In genomic region chr20:8964944-8965562, GRCh38 we compare ENCODE assay signal across 22 cellular contexts.
DNase-seq lines count a peak whose midpoint lies in the region; ATAC-seq and TF ChIP-seq lines count a peak whose summit lies in the region.
"Had no signal": no experiment of that assay in that cellular context is flagged by ENCODE, and none has a peak within 500 bp of the region (broad histone marks: within the 10 kb centered on the region; RNA-seq: fewer than 3 reads in every experiment).

No MANE protein-coding gene starts in this region.

- no peak overlapping the region for H3K9ac ChIP-seq in Loucy (ENCODE audit: low read depth, low read length, poor library complexity, severe bottlenecking)
- H3K9ac ChIP-seq in PC-3 (ENCODE audit: low read length), result no peak overlapping the region
- H3K9ac ChIP-seq: GM23248 had no signal

- H3K36me3 ChIP-seq in Loucy (ENCODE audit: insufficient read depth, low read length) (no peaks in the 10 kb centered on the region), PC-3 (ENCODE audit: low read depth, low read length) (no peaks in the 10 kb centered on the region), heart right ventricle (no peaks in the 10 kb centered on the region), esophagus squamous epithelium (no peaks in the 10 kb centered on the region)
- H3K36me3 ChIP-seq: HAP-1, SJCRH30 had no signal

- H2AFZ ChIP-seq in Loucy (ENCODE audit: low read length) (no peak overlapping the region), PC-3 (ENCODE audit: low read length) (peak overlapping the region; percentile 44; the same call in 1 of the 2 replicates)
- H2AFZ ChIP-seq: GM23248 had no signal

- POLR2A ChIA-PET in PC-3 (lab: Charles Lee; ENCODE audit: unreplicated experiment), result interaction anchor here (0.6 kb wide), 1 partner anchor 136 kb away, joined by 15 read pairs; no protein-coding TSS in a partner anchor

- no peaks in the 10 kb centered on the region for H3K79me2 ChIP-seq in Loucy (ENCODE audit: insufficient read depth, low read length)
- no peaks in the 10 kb centered on the region for H3K79me2 ChIP-seq in PC-3 (ENCODE audit: low read length)

- H3K9me3 Mint-ChIP-seq in nephron progenitor cell, result peaks cover 19% of the 10 kb centered on the region

- H3K27me3 ChIP-seq in Loucy (ENCODE audit: insufficient read depth, low read length, poor library complexity, severe bottlenecking) (no peaks in the 10 kb centered on the region), PC-3 (ENCODE audit: low read length) (no peaks in the 10 kb centered on the region), heart right ventricle (no peaks in the 10 kb centered on the region), esophagus squamous epithelium (no peaks in the 10 kb centered on the region)
- H3K27me3 ChIP-seq: SJCRH30 had no signal

- H4K20me1 ChIP-seq in Loucy (ENCODE audit: insufficient read depth, low read length, poor library complexity, severe bottlenecking) (no peaks in the 10 kb centered on the region), PC-3 (ENCODE audit: low read length) (no peaks in the 10 kb centered on the region)

- TF ChIP-seq POLR2A in esophagus squamous epithelium (IDR thresholded peaks at IDR 0.05), result no peak

- H3K4me3 Mint-ChIP-seq in nephron progenitor cell, result no peak overlapping the region
- H3K4me3 Mint-ChIP-seq: CD4-positive, CD25-positive, alpha-beta regulatory T cell had no signal

- intact Hi-C loops in PC-3 (cut with micrococcal nuclease), result no loop called here
- intact Hi-C loops in heart right ventricle (cut with DNase I), result loop anchor here in 1 of 10 donors (5.0 kb wide), 1 partner anchor 387 kb away; no protein-coding TSS in a partner anchor
- intact Hi-C loops in esophagus squamous epithelium (cut with DNase I), result no loop called here

- DNase-seq in PC-3, result peak; percentile 51
- DNase-seq in heart right ventricle, result no peak
- DNase-seq in nephron progenitor cell, result no peak
- no peak for DNase-seq in NCI-H1092 (lab: John Stamatoyannopoulos, UW)
- DNase-seq in esophagus squamous epithelium (lab: John Stamatoyannopoulos, UW), result no peak
- DNase-seq in stimulated activated CD4-positive, alpha-beta T cell treated with anti-CD3 and anti-CD28 coated beads, Interleukin-2, amount 100 ng/mL, for 48 hours, result no peak
- DNase-seq: CD4-positive, CD25-positive, alpha-beta regulatory T cell; DMS79; GM23248; Karpas-422; MM.1S; NCI-H1092 treated with DMSO at 0.1 percent for 48 hours; NCI-H1436 treated with DMSO at 0.1 percent for 48 hours; NCI-H1930; NCI-H510A; NCI-H748 treated with DMSO at 0.1 percent for 48 hours; SJCRH30 had no signal

- CTCF ChIA-PET in PC-3 (lab: Charles Lee), result interaction anchor here (0.5 kb wide), 1 partner anchor 251 kb away, joined by 5 read pairs; no protein-coding TSS in a partner anchor

- H3K4me1 ChIP-seq in Loucy (ENCODE audit: insufficient read depth, low read length, poor library complexity, severe bottlenecking) (peaks cover 34% of the 10 kb centered on the region), PC-3 (ENCODE audit: insufficient read depth, low read length) (peaks cover 12% of the 10 kb centered on the region), heart right ventricle (peaks cover 0 to 36% (median 16%) of the 10 kb centered on the region in 9 donors), esophagus squamous epithelium (peaks cover 0 to 5% (median 0%) of the 10 kb centered on the region in 3 donors)
- H3K4me1 ChIP-seq: HAP-1, SJCRH30 had no signal

- H3K27ac ChIP-seq in PC-3 (ENCODE audit: low read length), result no peak overlapping the region
- H3K27ac ChIP-seq in heart right ventricle, result peak overlapping the region in 3 of 10 donors; percentile 2 to 38 (median 25)
- H3K27ac ChIP-seq in esophagus squamous epithelium, result no peak overlapping the region
- H3K27ac ChIP-seq: GM23248, SJCRH30 had no signal

- H3K9me3 ChIP-seq in Loucy (ENCODE audit: insufficient read depth, low read depth, low read length) (no peaks in the 10 kb centered on the region), PC-3 (ENCODE audit: low read length) (no peaks in the 10 kb centered on the region), heart right ventricle (peaks cover 0 to 4% (median 0%) of the 10 kb centered on the region in 11 donors), esophagus squamous epithelium (no peaks in the 10 kb centered on the region)
- H3K9me3 ChIP-seq: HAP-1, SJCRH30 had no signal

- H3K27ac Mint-ChIP-seq in nephron progenitor cell, result peak overlapping the region; percentile 33

- H3K4me2 ChIP-seq in Loucy (ENCODE audit: low read depth, low read length, poor library complexity, severe bottlenecking) (peak overlapping the region; percentile 57), PC-3 (ENCODE audit: low read length) (peak overlapping the region; percentile 16; the same call in 1 of the 2 replicates)

- peaks cover 27% of the 10 kb centered on the region for H3K4me1 Mint-ChIP-seq in nephron progenitor cell
- H3K4me1 Mint-ChIP-seq: CD4-positive, CD25-positive, alpha-beta regulatory T cell had no signal

- H3K36me3 Mint-ChIP-seq in nephron progenitor cell (ENCODE audit: low read depth), result peaks cover 16% of the 10 kb centered on the region
- H3K36me3 Mint-ChIP-seq: CD4-positive, CD25-positive, alpha-beta regulatory T cell had no signal

- no peaks in the 10 kb centered on the region for H3F3A ChIP-seq in Loucy (ENCODE audit: low read depth)
- no peaks in the 10 kb centered on the region for H3F3A ChIP-seq in PC-3 (ENCODE audit: low read length, unreplicated experiment)

- ATAC-seq in PC-3 (peak; percentile 74), heart right ventricle (peak in 5 of 8 donors; percentile 57 to 74 (median 67)), HG03095 (IDR thresholded peaks at IDR 0.05; ENCODE audit: unreplicated experiment) (no peak)
- ATAC-seq: GM12878, Panc1 had no signal

- 56 to 69% methylated on average over 5 of the region's 5 CpGs for WGBS in heart right ventricle, 2 donors
- WGBS in esophagus squamous epithelium, 2 donors, result 67 to 74% methylated on average over 4 to 5 of the region's 5 CpGs

- TF ChIP-seq CTCF in Loucy (conservative IDR thresholded peaks at IDR 0.05; ENCODE audit: low read length) (no peak), PC-3 (conservative IDR thresholded peaks at IDR 0.05; ENCODE audit: low read depth, low read length) (no peak), heart right ventricle (IDR thresholded peaks at IDR 0.05) (no peak), nephron progenitor cell (IDR thresholded peaks at IDR 0.05) (no peak), esophagus squamous epithelium (IDR thresholded peaks at IDR 0.05) (no peak)

- no peaks in the 10 kb centered on the region for H3K9me2 ChIP-seq in Loucy (replicated peaks; ENCODE audit: low read depth, low read length)
- H3K9me2 ChIP-seq in PC-3 (replicated peaks; ENCODE audit: low read length), result no peaks in the 10 kb centered on the region

- BruUV-seq in PC-3 (replicated peaks; lab: Mats Ljungman, UMichigan), result no TSS peak

- no peak overlapping the region for H3K4me3 ChIP-seq in Loucy (ENCODE audit: low read length, poor library complexity, severe bottlenecking)
- no peak overlapping the region for H3K4me3 ChIP-seq in PC-3 (ENCODE audit: low read length)
- H3K4me3 ChIP-seq in heart right ventricle, result no peak overlapping the region
- no peak overlapping the region for H3K4me3 ChIP-seq in esophagus squamous epithelium
- H3K4me3 ChIP-seq: GM12878, GM23248, HAP-1, SJCRH30 had no signal

- H3K27me3 Mint-ChIP-seq in nephron progenitor cell (ENCODE audit: low read depth, poor library complexity), result peaks cover 3% of the 10 kb centered on the region
- H3K27me3 Mint-ChIP-seq: CD4-positive, CD25-positive, alpha-beta regulatory T cell had no signal
